1 cellular context compared by ENCODE assay signal in genomic region chr5:141874262-141874964, GRCh38.
TF ChIP-seq lines count a peak whose summit lies in the region.

No MANE protein-coding gene starts in this region.

TF ChIP-seq in GM23338, 12 proteins besides CTCF, POLR2A, EP300 and RAD21 (continued from another document):
- TF ChIP-seq, protein P1, sequence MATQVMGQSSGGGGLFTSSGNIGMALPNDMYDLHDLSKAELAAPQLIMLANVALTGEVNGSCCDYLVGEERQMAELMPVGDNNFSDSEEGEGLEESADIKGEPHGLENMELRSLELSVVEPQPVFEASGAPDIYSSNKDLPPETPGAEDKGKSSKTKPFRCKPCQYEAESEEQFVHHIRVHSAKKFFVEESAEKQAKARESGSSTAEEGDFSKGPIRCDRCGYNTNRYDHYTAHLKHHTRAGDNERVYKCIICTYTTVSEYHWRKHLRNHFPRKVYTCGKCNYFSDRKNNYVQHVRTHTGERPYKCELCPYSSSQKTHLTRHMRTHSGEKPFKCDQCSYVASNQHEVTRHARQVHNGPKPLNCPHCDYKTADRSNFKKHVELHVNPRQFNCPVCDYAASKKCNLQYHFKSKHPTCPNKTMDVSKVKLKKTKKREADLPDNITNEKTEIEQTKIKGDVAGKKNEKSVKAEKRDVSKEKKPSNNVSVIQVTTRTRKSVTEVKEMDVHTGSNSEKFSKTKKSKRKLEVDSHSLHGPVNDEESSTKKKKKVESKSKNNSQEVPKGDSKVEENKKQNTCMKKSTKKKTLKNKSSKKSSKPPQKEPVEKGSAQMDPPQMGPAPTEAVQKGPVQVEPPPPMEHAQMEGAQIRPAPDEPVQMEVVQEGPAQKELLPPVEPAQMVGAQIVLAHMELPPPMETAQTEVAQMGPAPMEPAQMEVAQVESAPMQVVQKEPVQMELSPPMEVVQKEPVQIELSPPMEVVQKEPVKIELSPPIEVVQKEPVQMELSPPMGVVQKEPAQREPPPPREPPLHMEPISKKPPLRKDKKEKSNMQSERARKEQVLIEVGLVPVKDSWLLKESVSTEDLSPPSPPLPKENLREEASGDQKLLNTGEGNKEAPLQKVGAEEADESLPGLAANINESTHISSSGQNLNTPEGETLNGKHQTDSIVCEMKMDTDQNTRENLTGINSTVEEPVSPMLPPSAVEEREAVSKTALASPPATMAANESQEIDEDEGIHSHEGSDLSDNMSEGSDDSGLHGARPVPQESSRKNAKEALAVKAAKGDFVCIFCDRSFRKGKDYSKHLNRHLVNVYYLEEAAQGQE (IDR thresholded peaks at IDR 0.05; ENCODE audit: unreplicated experiment) = no peak
- TF ChIP-seq EZH2 (IDR thresholded peaks at IDR 0.05; ENCODE audit: low read depth, unreplicated experiment) (no peak), NANOG (IDR thresholded peaks at IDR 0.05; ENCODE audit: borderline replicate concordance) (no peak), ETS1 (IDR thresholded peaks at IDR 0.05) (no peak), STAT1 (IDR thresholded peaks at IDR 0.05; ENCODE audit: unreplicated experiment) (no peak)
